11 cellular contexts compared by ENCODE assay signal in the genomic region with DNA sequence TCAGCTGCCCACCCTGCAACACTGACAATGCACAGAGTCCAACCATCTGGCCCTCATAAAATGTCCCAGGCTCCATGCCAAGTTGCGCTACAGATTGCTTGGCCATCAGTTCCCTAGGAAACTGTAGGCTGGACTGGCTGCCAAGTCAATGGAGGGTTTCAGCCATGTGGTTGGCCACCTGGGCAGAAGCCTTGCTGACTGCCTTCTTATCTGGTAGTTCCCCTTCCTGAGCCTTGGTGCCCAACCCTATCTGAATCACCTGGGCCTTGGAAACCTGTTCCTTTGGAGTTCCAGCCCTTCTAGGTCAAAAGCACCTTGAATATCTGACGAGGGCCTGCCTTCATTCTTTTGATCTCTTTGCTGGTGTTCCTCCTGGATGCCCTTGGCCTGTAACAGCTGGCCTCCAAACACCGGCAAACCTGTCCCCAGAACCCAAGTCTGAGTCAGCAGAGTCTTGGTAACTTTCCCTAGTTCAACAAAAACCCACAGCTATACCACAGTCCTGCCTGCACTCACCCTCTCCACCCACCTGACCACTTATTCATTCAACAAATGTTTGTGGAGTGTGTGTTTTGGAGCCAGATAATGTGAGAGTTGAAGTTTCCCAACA. TPM values are rescaled to one million over a fixed set of nuclear protein-coding genes. Genes with fewer than 3 reads are reported as not detected.
DNase-seq lines count a peak whose midpoint lies in the region; ATAC-seq, FAIRE-seq and TF ChIP-seq lines count a peak whose summit lies in the region.
"Had no signal": no experiment of that assay in that cellular context is flagged by ENCODE, and none has a peak within 500 bp of the region (broad histone marks: within the 10 kb centered on the region; RNA-seq: fewer than 3 reads in every experiment).

No MANE protein-coding gene starts in this region.

- CTCF ChIA-PET in activated CD8-positive, alpha-beta T cell treated with anti-CD3 and anti-CD28 coated beads for 36 hours (lab: Charles Lee), result no interaction called here

- peaks cover 47% of the 10 kb centered on the region for H3K4me1 Mint-ChIP-seq in activated CD8-positive, alpha-beta T cell treated with anti-CD3 and anti-CD28 coated beads for 36 hours (ENCODE audit: low read depth)
- H3K4me1 Mint-ChIP-seq in T-helper 17 cell, result peaks cover 27% of the 10 kb centered on the region

- intact Hi-C loops in activated CD8-positive, alpha-beta T cell treated with anti-CD3 and anti-CD28 coated beads for 36 hours (cut with micrococcal nuclease), result no loop called here

- H3K27me3 Mint-ChIP-seq in activated CD8-positive, alpha-beta T cell treated with anti-CD3 and anti-CD28 coated beads for 36 hours, result no peaks in the 10 kb centered on the region
- H3K27me3 Mint-ChIP-seq in T-helper 17 cell, result no peaks in the 10 kb centered on the region

- DNase-seq in DMS 273 (lab: John Stamatoyannopoulos, UW; ENCODE audit: unreplicated experiment), result peak; percentile 98
- DNase-seq in activated CD8-positive, alpha-beta T cell treated with anti-CD3 and anti-CD28 coated beads for 36 hours, result peak; percentile 39
- DNase-seq in left kidney (ENCODE audit: low read depth, low spot score), result peak; percentile 11
- no peak for DNase-seq in T-helper 17 cell
- DNase-seq in GM13976 (ENCODE audit: low spot score), result no peak
- DNase-seq in GM19239 (ENCODE audit: insufficient read length, low spot score), result no peak
- DNase-seq: occipital lobe had no signal

- POLR2A ChIA-PET in activated CD8-positive, alpha-beta T cell treated with anti-CD3 and anti-CD28 coated beads for 36 hours (lab: Charles Lee), result interaction anchor here (1.9 to 5.7 kb wide), 2 partner anchors 10 to 16 kb away, joined by 5 to 24 read pairs; no protein-coding TSS in a partner anchor

- no peaks in the 10 kb centered on the region for H3K36me3 Mint-ChIP-seq in activated CD8-positive, alpha-beta T cell treated with anti-CD3 and anti-CD28 coated beads for 36 hours (ENCODE audit: low read depth)
- H3K36me3 Mint-ChIP-seq in T-helper 17 cell (ENCODE audit: low read depth), result no peaks in the 10 kb centered on the region

- H3K9me3 Mint-ChIP-seq in activated CD8-positive, alpha-beta T cell treated with anti-CD3 and anti-CD28 coated beads for 36 hours, result peaks cover 7% of the 10 kb centered on the region

- ATAC-seq in HG03342 (IDR thresholded peaks at IDR 0.05; ENCODE audit: unreplicated experiment) (peak; percentile 29), T-helper 17 cell (no peak), HG03139 (IDR thresholded peaks at IDR 0.05; ENCODE audit: unreplicated experiment) (no peak)
- no peak for ATAC-seq in activated CD8-positive, alpha-beta T cell treated with anti-CD3 and anti-CD28 coated beads for 36 hours

- in situ Hi-C loops in GM13976 (cut with MboI; ENCODE audit: low sequenced_read_pairs, unreplicated experiment), result no loop called here

- no peak overlapping the region for H3K4me3 Mint-ChIP-seq in activated CD8-positive, alpha-beta T cell treated with anti-CD3 and anti-CD28 coated beads for 36 hours
- H3K4me3 Mint-ChIP-seq in T-helper 17 cell, result no peak overlapping the region
- H3K4me3 Mint-ChIP-seq: dendritic cell treated with granulocyte-macrophage colony-stimulating factor and Interleukin-4, amounts not matched to agents 40 ng/mL and 50 ng/mL, for 4 days had no signal

- peak overlapping the region; percentile 1 for H3K27ac Mint-ChIP-seq in activated CD8-positive, alpha-beta T cell treated with anti-CD3 and anti-CD28 coated beads for 36 hours
- H3K27ac Mint-ChIP-seq in T-helper 17 cell, result no peak overlapping the region
- H3K27ac Mint-ChIP-seq: dendritic cell treated with granulocyte-macrophage colony-stimulating factor and Interleukin-4, amounts not matched to agents 40 ng/mL and 50 ng/mL, for 4 days had no signal

- no peaks in the 10 kb centered on the region for H3K9me3 ChIP-seq in T-helper 17 cell (ENCODE audit: control insufficient read depth, low read length, poor library complexity, severe bottlenecking)
- H3K9me3 ChIP-seq: tibial nerve had no signal

- FAIRE-seq in GM19239 (lab: Jason Lieb, UNC), result no peak

- TF ChIP-seq CTCF in activated CD8-positive, alpha-beta T cell treated with anti-CD3 and anti-CD28 coated beads for 36 hours (IDR thresholded peaks at IDR 0.05), result no peak
- TF ChIP-seq CTCF in GM13976 (IDR thresholded peaks at IDR 0.05; ENCODE audit: borderline replicate concordance, control extremely low read depth, extremely low read depth, insufficient read depth, missing control alignments), result no peak

RNA-seq across cellular contexts. Expression of gene KDM7A, which starts 37.4 kb away (rescaled TPM):
- 10 to 100 TPM; 21.1 to 22.9 TPM for total RNA-seq in activated CD8-positive, alpha-beta T cell treated with anti-CD3 and anti-CD28 coated beads for 36 hours
- 10 to 100 TPM; 35.1 to 47.2 TPM for total RNA-seq in T-helper 17 cell

Comparison
In these comparisons a context has a peak if more than half of its experiments do, and no peak if none do; other contexts are left out.
1. DNase-seq: peak in DMS 273 (single experiment), activated CD8-positive, alpha-beta T cell treated with anti-CD3 and anti-CD28 coated beads for 36 hours (single experiment) and left kidney (single experiment); none in T-helper 17 cell (0 of 3), GM13976 (single experiment) and GM19239 (single experiment).